ENCODE assay signal across 1 cellular context in the genomic region with DNA sequence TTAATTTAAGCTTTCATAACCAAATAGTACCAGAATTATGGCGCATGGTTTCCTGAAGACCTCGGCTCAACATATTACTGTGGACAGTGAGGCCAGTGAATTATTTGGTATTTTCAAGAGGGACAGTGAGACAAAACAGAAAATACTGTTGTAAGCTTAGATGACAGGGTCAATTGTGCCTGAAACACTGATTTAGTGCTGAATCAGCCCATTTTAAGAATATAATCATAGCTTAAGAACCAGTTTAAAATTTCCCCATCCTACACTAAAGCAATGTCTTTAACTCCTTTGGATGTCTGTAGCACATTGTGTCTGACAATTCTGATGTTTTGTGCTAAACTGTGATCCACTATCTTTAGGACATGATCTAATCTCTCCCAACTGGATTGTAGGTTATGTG.
TF ChIP-seq lines count a peak whose summit lies in the region.

No MANE protein-coding gene starts in this region.

TF ChIP-seq in K562, 482 proteins besides CTCF, POLR2A, EP300 and RAD21:
- TF ChIP-seq CEBPG (CRISPR knock-in tag; IDR thresholded peaks at IDR 0.05) = no peak
- TF ChIP-seq CEBPG (tag; conservative IDR thresholded peaks at IDR 0.05 in 1 of 2, IDR thresholded peaks at IDR 0.05 in 1 of 2) = no peak
- no peak for TF ChIP-seq ZNF551 (CRISPR knock-in tag; IDR thresholded peaks at IDR 0.05)
- TF ChIP-seq, protein P1, sequence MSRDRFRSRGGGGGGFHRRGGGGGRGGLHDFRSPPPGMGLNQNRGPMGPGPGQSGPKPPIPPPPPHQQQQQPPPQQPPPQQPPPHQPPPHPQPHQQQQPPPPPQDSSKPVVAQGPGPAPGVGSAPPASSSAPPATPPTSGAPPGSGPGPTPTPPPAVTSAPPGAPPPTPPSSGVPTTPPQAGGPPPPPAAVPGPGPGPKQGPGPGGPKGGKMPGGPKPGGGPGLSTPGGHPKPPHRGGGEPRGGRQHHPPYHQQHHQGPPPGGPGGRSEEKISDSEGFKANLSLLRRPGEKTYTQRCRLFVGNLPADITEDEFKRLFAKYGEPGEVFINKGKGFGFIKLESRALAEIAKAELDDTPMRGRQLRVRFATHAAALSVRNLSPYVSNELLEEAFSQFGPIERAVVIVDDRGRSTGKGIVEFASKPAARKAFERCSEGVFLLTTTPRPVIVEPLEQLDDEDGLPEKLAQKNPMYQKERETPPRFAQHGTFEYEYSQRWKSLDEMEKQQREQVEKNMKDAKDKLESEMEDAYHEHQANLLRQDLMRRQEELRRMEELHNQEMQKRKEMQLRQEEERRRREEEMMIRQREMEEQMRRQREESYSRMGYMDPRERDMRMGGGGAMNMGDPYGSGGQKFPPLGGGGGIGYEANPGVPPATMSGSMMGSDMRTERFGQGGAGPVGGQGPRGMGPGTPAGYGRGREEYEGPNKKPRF (IDR thresholded peaks at IDR 0.05; ENCODE audit: low read depth, low read length) = no peak
- peak; percentile 83 for TF ChIP-seq MAFK (IDR thresholded peaks at IDR 0.05; ENCODE audit: low read length)
- no peak for TF ChIP-seq SOX6 (IDR thresholded peaks at IDR 0.05)
- TF ChIP-seq, protein P2, sequence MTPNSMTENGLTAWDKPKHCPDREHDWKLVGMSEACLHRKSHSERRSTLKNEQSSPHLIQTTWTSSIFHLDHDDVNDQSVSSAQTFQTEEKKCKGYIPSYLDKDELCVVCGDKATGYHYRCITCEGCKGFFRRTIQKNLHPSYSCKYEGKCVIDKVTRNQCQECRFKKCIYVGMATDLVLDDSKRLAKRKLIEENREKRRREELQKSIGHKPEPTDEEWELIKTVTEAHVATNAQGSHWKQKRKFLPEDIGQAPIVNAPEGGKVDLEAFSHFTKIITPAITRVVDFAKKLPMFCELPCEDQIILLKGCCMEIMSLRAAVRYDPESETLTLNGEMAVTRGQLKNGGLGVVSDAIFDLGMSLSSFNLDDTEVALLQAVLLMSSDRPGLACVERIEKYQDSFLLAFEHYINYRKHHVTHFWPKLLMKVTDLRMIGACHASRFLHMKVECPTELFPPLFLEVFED (CRISPR knock-in tag; conservative IDR thresholded peaks at IDR 0.05) = no peak
- TF ChIP-seq TRIM28 (IDR thresholded peaks at IDR 0.05) = no peak
- no peak for TF ChIP-seq TFAM (CRISPR knock-in tag; conservative IDR thresholded peaks at IDR 0.05)
- TF ChIP-seq ZNF3 (CRISPR knock-in tag; IDR thresholded peaks at IDR 0.05) = no peak
- no peak for TF ChIP-seq ZZZ3 (IDR thresholded peaks at IDR 0.05)
- no peak for TF ChIP-seq ZNF561 (CRISPR knock-in tag; conservative IDR thresholded peaks at IDR 0.05)
- no peak for TF ChIP-seq ILF3 (IDR thresholded peaks at IDR 0.05; ENCODE audit: borderline replicate concordance)
- no peak for TF ChIP-seq AFF1 (IDR thresholded peaks at IDR 0.05; ENCODE audit: low read depth in 1 of 2, partially characterized antibody in 2 of 2)
- TF ChIP-seq POLR3G (IDR thresholded peaks at IDR 0.05; ENCODE audit: extremely low read depth, insufficient read length, insufficient replicate concordance) = no peak
- no peak for TF ChIP-seq KAT7 (CRISPR knock-in tag; IDR thresholded peaks at IDR 0.05; ENCODE audit: borderline replicate concordance)
- no peak for TF ChIP-seq SAFB (IDR thresholded peaks at IDR 0.05; ENCODE audit: borderline replicate concordance, low read depth, low read length)
- TF ChIP-seq, protein P3, sequence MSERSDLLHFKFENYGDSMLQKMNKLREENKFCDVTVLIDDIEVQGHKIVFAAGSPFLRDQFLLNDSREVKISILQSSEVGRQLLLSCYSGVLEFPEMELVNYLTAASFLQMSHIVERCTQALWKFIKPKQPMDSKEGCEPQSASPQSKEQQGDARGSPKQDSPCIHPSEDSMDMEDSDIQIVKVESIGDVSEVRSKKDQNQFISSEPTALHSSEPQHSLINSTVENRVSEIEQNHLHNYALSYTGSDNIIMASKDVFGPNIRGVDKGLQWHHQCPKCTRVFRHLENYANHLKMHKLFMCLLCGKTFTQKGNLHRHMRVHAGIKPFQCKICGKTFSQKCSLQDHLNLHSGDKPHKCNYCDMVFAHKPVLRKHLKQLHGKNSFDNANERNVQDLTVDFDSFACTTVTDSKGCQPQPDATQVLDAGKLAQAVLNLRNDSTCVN (CRISPR knock-in tag; IDR thresholded peaks at IDR 0.05) = no peak
- peak; percentile 91 for TF ChIP-seq ZNF316 (IDR thresholded peaks at IDR 0.05)
- peak; percentile 81 for TF ChIP-seq MAFG (tag; conservative IDR thresholded peaks at IDR 0.05)
- TF ChIP-seq VEZF1 (CRISPR knock-in tag; IDR thresholded peaks at IDR 0.05) = no peak
- TF ChIP-seq MAFF (IDR thresholded peaks at IDR 0.05; ENCODE audit: low read length) = peak; percentile 87
- TF ChIP-seq MEIS2 (IDR thresholded peaks at IDR 0.05; ENCODE audit: partially characterized antibody) = no peak
- no peak for TF ChIP-seq KDM4B (IDR thresholded peaks at IDR 0.05; ENCODE audit: borderline replicate concordance in 2 of 2, low read depth in 1 of 2)
- no peak for TF ChIP-seq SREBF2 (CRISPR knock-in tag; IDR thresholded peaks at IDR 0.05)
- no peak for TF ChIP-seq MYBL2 (IDR thresholded peaks at IDR 0.05; ENCODE audit: low read depth)
- TF ChIP-seq MYBL2 (CRISPR knock-in tag; IDR thresholded peaks at IDR 0.05; ENCODE audit: borderline replicate concordance) = no peak
- no peak for TF ChIP-seq HMGXB4 (CRISPR knock-in tag; IDR thresholded peaks at IDR 0.05)
- no peak for TF ChIP-seq U2AF1 (optimal IDR thresholded peaks at IDR 0.05; ENCODE audit: low read depth, low read length)
- TF ChIP-seq, protein P4, sequence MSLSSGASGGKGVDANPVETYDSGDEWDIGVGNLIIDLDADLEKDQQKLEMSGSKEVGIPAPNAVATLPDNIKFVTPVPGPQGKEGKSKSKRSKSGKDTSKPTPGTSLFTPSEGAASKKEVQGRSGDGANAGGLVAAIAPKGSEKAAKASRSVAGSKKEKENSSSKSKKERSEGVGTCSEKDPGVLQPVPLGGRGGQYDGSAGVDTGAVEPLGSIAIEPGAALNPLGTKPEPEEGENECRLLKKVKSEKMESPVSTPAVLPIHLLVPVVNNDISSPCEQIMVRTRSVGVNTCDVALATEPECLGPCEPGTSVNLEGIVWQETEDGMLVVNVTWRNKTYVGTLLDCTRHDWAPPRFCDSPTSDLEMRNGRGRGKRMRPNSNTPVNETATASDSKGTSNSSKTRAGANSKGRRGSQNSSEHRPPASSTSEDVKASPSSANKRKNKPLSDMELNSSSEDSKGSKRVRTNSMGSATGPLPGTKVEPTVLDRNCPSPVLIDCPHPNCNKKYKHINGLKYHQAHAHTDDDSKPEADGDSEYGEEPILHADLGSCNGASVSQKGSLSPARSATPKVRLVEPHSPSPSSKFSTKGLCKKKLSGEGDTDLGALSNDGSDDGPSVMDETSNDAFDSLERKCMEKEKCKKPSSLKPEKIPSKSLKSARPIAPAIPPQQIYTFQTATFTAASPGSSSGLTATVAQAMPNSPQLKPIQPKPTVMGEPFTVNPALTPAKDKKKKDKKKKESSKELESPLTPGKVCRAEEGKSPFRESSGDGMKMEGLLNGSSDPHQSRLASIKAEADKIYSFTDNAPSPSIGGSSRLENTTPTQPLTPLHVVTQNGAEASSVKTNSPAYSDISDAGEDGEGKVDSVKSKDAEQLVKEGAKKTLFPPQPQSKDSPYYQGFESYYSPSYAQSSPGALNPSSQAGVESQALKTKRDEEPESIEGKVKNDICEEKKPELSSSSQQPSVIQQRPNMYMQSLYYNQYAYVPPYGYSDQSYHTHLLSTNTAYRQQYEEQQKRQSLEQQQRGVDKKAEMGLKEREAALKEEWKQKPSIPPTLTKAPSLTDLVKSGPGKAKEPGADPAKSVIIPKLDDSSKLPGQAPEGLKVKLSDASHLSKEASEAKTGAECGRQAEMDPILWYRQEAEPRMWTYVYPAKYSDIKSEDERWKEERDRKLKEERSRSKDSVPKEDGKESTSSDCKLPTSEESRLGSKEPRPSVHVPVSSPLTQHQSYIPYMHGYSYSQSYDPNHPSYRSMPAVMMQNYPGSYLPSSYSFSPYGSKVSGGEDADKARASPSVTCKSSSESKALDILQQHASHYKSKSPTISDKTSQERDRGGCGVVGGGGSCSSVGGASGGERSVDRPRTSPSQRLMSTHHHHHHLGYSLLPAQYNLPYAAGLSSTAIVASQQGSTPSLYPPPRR (CRISPR knock-in tag; IDR thresholded peaks at IDR 0.05; ENCODE audit: borderline replicate concordance) = no peak
- peak; percentile 81 for TF ChIP-seq C11orf30 (IDR thresholded peaks at IDR 0.05; ENCODE audit: low read depth)
- no peak for TF ChIP-seq ADNP (tag; IDR thresholded peaks at IDR 0.05)
TF ChIP-seq in K562: peak in this region for 5.
